8 cellular contexts compared by ENCODE assay signal in the genomic region with DNA sequence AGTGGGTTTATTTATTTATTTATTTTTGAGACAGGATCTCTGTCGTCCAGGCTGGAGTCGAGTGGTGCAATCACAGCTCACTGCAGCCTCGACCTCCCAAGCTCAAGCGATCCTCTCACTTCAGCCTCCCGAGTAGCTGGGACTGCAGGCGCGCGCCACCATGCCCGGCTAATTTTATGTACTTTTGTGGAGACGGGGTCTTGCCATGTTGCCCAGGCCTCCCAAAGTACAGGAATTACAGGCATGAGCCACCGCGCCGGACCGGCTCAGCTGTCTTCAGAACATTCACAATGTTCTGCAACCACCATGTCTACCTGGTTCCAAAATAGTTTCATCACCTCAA. TPM values are rescaled to one million over a fixed set of nuclear protein-coding genes. Genes with fewer than 3 reads are reported as not detected.
DNase-seq lines count a peak whose midpoint lies in the region; ATAC-seq and TF ChIP-seq lines count a peak whose summit lies in the region.

No MANE protein-coding gene starts in this region.

- no peak overlapping the region for H3K18ac ChIP-seq in H9 (ENCODE audit: insufficient read length, low read depth, low read length)

- no peak overlapping the region for H2AFZ ChIP-seq in H9 (ENCODE audit: low read length)

- peak overlapping the region; percentile 97 to 99; a peak in 4 of 5 replicates for H3K4me3 Mint-ChIP-seq in H9
- no peak overlapping the region for H3K4me3 Mint-ChIP-seq in T-helper 17 cell

- no peak overlapping the region for H4K91ac ChIP-seq in H9 (ENCODE audit: insufficient read length, low read depth, low read length)

- H3K9me3 Mint-ChIP-seq in H9: peaks cover 0 to 3% of the 10 kb centered on the region in 2 experiments; a peak in 1 of 5 replicates

- H3K4me1 Mint-ChIP-seq in H9 (peaks cover 4 to 9% of the 10 kb centered on the region in 2 experiments; a peak in 3 of 4 replicates), T-helper 17 cell (peaks cover 14% of the 10 kb centered on the region)

- peaks cover 14% of the 10 kb centered on the region for H3K23me2 ChIP-seq in H9 (ENCODE audit: insufficient read length, low read depth, low read length, poor library complexity, severe bottlenecking)

- H3K4me1 ChIP-seq in H9 (ENCODE audit: insufficient read depth, low read length) (no peaks in the 10 kb centered on the region), gastrocnemius medialis (peaks cover 33 to 37% of the 10 kb centered on the region in 2 donors)

- intact Hi-C loops in gastrocnemius medialis (cut with DNase I; ENCODE audit: low total_unique reads): no loop called here

- H3K56ac ChIP-seq in H9 (ENCODE audit: insufficient read length, low read depth, low read length): no peak overlapping the region

- no peaks in the 10 kb centered on the region for H3K27me3 ChIP-seq in H9 (ENCODE audit: insufficient read depth, low read length)
- no peaks in the 10 kb centered on the region for H3K27me3 ChIP-seq in gastrocnemius medialis

- WGBS in H9 (ENCODE audit: extremely low coverage, insufficient read length, low lambda C conversion rate): no CpG with 5 or more reads among the region's 14 CpGs

- H3T11ph ChIP-seq in H9 (ENCODE audit: low read length): no peak overlapping the region

- H3K4ac ChIP-seq in H9 (ENCODE audit: low read depth, low read length): no peak overlapping the region

- H3K27me3 Mint-ChIP-seq in H9 (ENCODE audit: low read depth): no peaks in the 10 kb centered on the region
- H3K27me3 Mint-ChIP-seq in T-helper 17 cell: no peaks in the 10 kb centered on the region

- H3K27ac Mint-ChIP-seq in H9: peak overlapping the region in 1 of 3 experiments; percentile 87; a peak in 2 of 7 replicates
- peak overlapping the region; percentile 100 for H3K27ac Mint-ChIP-seq in T-helper 17 cell

- no peak overlapping the region for H4K8ac ChIP-seq in H9 (replicated peaks; ENCODE audit: insufficient read length, low read depth, low read length)

- TF ChIP-seq POLR2A in gastrocnemius medialis (IDR thresholded peaks at IDR 0.05): no peak

- H3K9me3 ChIP-seq in H9 (ENCODE audit: control insufficient read depth, low read depth, low read length): no peaks in the 10 kb centered on the region
- no peaks in the 10 kb centered on the region for H3K9me3 ChIP-seq in T-helper 17 cell (ENCODE audit: control insufficient read depth, low read length, poor library complexity, severe bottlenecking)
- H3K9me3 ChIP-seq in gastrocnemius medialis: no peaks in the 10 kb centered on the region

- in situ Hi-C loops in gastrocnemius medialis (cut with MboI; ENCODE audit: low sequenced_read_pairs in 4 of 4): no loop called here

- H3K23ac ChIP-seq in H9 (ENCODE audit: insufficient read length, low read depth, low read length): no peak overlapping the region

- DNase-seq in H9: no peak
- no peak for DNase-seq in T-helper 17 cell
- DNase-seq in foreskin fibroblast: no peak
- DNase-seq in gastrocnemius medialis: no peak
- no peak for DNase-seq in NCI-H2107 treated with DMSO at 0.1 percent for 48 hours (lab: John Stamatoyannopoulos, UW; ENCODE audit: unreplicated experiment)
- DNase-seq in GM10266 (ENCODE audit: extremely low spot score): no peak
- no peak for DNase-seq in OCI-M1 (lab: John Stamatoyannopoulos, UW)

- H3K36me3 ChIP-seq in gastrocnemius medialis: peaks cover 0 to 23% of the 10 kb centered on the region in 2 donors

- no peak overlapping the region for H4K5ac ChIP-seq in H9 (ENCODE audit: insufficient read length, low read depth, low read length)

- peaks cover 8 to 17% (median 11%) of the 10 kb centered on the region in 3 experiments; a peak in 6 of 7 replicates for H3K36me3 Mint-ChIP-seq in H9 (ENCODE audit: insufficient read depth in 1 of 3, low read depth in 3 of 3)
- peaks cover 6% of the 10 kb centered on the region for H3K36me3 Mint-ChIP-seq in T-helper 17 cell (ENCODE audit: low read depth)

- no peak overlapping the region for H2BK5ac ChIP-seq in H9 (ENCODE audit: insufficient read length, low read length)

- H2BK120ac ChIP-seq in H9 (ENCODE audit: low read depth, low read length, poor library complexity, severe bottlenecking): no peak overlapping the region

- H3K79me1 ChIP-seq in H9 (ENCODE audit: insufficient read depth, low read depth, low read length, poor library complexity, severe bottlenecking): peaks cover 8% of the 10 kb centered on the region

- ATAC-seq in T-helper 17 cell: no peak
- no peak for ATAC-seq in gastrocnemius medialis
- ATAC-seq in GM21717 (IDR thresholded peaks at IDR 0.05; ENCODE audit: unreplicated experiment): no peak

- no peak overlapping the region for H3K9ac ChIP-seq in H9 (ENCODE audit: extremely low read depth, insufficient read length, low read length)

- H3K4me2 ChIP-seq in H9 (ENCODE audit: insufficient read depth, insufficient read length, low read length): no peak overlapping the region

- no peaks in the 10 kb centered on the region for H4K20me1 ChIP-seq in H9 (ENCODE audit: control insufficient read depth, insufficient read depth, insufficient read length)

- TF ChIP-seq CTCF in H9 (conservative IDR thresholded peaks at IDR 0.05) (no peak), foreskin fibroblast (IDR thresholded peaks at IDR 0.05; ENCODE audit: low read depth, low read length) (no peak), gastrocnemius medialis (IDR thresholded peaks at IDR 0.05 in 4 of 5, conservative IDR thresholded peaks at IDR 0.05 in 1 of 5) (no peak), GM10266 (IDR thresholded peaks at IDR 0.05; ENCODE audit: control insufficient read depth, insufficient read depth, low read depth, missing control alignments) (no peak)

- H2BK12ac ChIP-seq in H9 (ENCODE audit: insufficient read length, low read depth, low read length): no peak overlapping the region

- no peak overlapping the region for H3K14ac ChIP-seq in H9 (ENCODE audit: insufficient read depth, low read length)

- H3K27ac ChIP-seq in H9 (ENCODE audit: insufficient read length, low read depth, low read length): no peak overlapping the region
- H3K27ac ChIP-seq in gastrocnemius medialis: peak overlapping the region; percentile 89 to 94 (median 90)

- no peak overlapping the region for H2BK15ac ChIP-seq in H9 (ENCODE audit: low read depth, low read length)

- no peak overlapping the region for H2AK5ac ChIP-seq in H9 (ENCODE audit: insufficient read length, low read length)

- H3K79me2 ChIP-seq in H9 (ENCODE audit: insufficient read depth, low read length): peaks cover 16% of the 10 kb centered on the region; the same call in 1 of the 2 replicates

- no peak overlapping the region for H2BK20ac ChIP-seq in H9 (ENCODE audit: low read depth, low read length, poor library complexity, severe bottlenecking)

- H3K4me3 ChIP-seq in foreskin fibroblast (ENCODE audit: low read depth in 1 of 2, low read length in 2 of 2) (peak overlapping the region; percentile 94 to 99), gastrocnemius medialis (peak overlapping the region; percentile 76 to 95 (median 92))

RNA-seq across cellular contexts. Expression of a gene that starts 0.4 kb away (rescaled TPM):
- 126 and 132 TPM in 2 replicates for total RNA-seq in H9 (2021)
- total RNA-seq in T-helper 17 cell: 10 to 100 TPM; 52.1 to 58.4 TPM
- 10 to 100 TPM; 37.6 to 56.1 (median 51.2) TPM for total RNA-seq in gastrocnemius medialis

RNA-seq across cellular contexts. Expression of a gene that starts 2.7 kb away (rescaled TPM):
- 257 and 275 TPM in 2 replicates for total RNA-seq in H9 (2021)
- 10 to 100 TPM; 75.6 to 83.7 TPM for total RNA-seq in T-helper 17 cell
- total RNA-seq in gastrocnemius medialis: 100 to 1,000 TPM; 125 to 333 (median 193) TPM

RNA-seq across cellular contexts. Expression of a gene that starts 26.1 kb away (rescaled TPM):
- total RNA-seq in H9 (2021): 24.6 and 24.7 TPM in 2 replicates
- total RNA-seq in T-helper 17 cell: 10 to 100 TPM; 16.6 to 35.3 TPM
- 10 to 100 TPM in 2 of 4 donors, 1 to 10 TPM in 2; 5.6 to 18.9 (median 12.4) TPM for total RNA-seq in gastrocnemius medialis

RNA-seq across cellular contexts. Expression of a gene that starts 56.7 kb away (rescaled TPM):
- 1.8 and 1.9 TPM in 2 replicates for total RNA-seq in H9 (2021)
- total RNA-seq in T-helper 17 cell: 1 to 10 TPM; 2.4 to 2.9 TPM
- 1 to 10 TPM in 2 of 4 donors, under 1 TPM in 2; 0.76 to 1.5 (median 0.97) TPM for total RNA-seq in gastrocnemius medialis
